Comparison of ENCODE assay signal across 10 cellular contexts in the genomic region with DNA sequence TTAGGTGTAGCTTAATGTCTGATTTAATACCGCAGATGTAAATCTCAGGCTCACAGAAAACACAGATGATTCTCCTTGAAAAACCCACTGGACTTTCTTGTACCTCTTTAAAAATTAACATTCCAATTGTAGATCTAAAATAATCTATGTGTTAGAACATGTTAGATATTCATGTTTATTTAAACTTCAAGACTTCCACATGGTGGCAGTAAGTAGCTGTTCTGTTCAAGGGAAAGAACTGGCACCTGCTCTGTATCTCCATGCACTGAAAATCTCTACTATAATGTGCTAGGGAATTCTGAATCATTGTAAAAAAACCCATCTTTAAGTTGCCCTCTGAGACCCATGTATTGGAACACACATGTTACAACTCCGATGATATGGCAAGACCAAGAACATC.
DNase-seq lines count a peak whose midpoint lies in the region; ATAC-seq and TF ChIP-seq lines count a peak whose summit lies in the region.
"Had no signal": no experiment of that assay in that cellular context is flagged by ENCODE, and none has a peak within 500 bp of the region (broad histone marks: within the 10 kb centered on the region; RNA-seq: fewer than 3 reads in every experiment).

No MANE protein-coding gene starts in this region.

- H3K36me3 ChIP-seq in breast epithelium = no peaks in the 10 kb centered on the region

- H3K9me3 ChIP-seq in breast epithelium = no peaks in the 10 kb centered on the region

- no TSS peak for BruUV-seq in MCF 10A (replicated peaks; lab: Mats Ljungman, UMichigan)

- no peak for ATAC-seq in GM19467 (IDR thresholded peaks at IDR 0.05; ENCODE audit: unreplicated experiment)
- no peak for ATAC-seq in HG02571 (IDR thresholded peaks at IDR 0.05; ENCODE audit: unreplicated experiment)

- no peaks in the 10 kb centered on the region for H3K36me3 Mint-ChIP-seq in MCF 10A (ENCODE audit: insufficient read depth, unreplicated experiment)
- H3K36me3 Mint-ChIP-seq: CD4-positive, CD25-positive, alpha-beta regulatory T cell had no signal

- H3K27me3 ChIP-seq in breast epithelium = no peaks in the 10 kb centered on the region

- H3K4me3 ChIP-seq in breast epithelium = no peak overlapping the region

- H3K27me3 Mint-ChIP-seq in MCF 10A (ENCODE audit: insufficient read depth, unreplicated experiment) = no peaks in the 10 kb centered on the region
- H3K27me3 Mint-ChIP-seq: CD4-positive, CD25-positive, alpha-beta regulatory T cell had no signal

- H3K4me1 Mint-ChIP-seq in MCF 10A (ENCODE audit: insufficient read depth, unreplicated experiment) = no peaks in the 10 kb centered on the region
- H3K4me1 Mint-ChIP-seq: CD4-positive, CD25-positive, alpha-beta regulatory T cell had no signal

- no peaks in the 10 kb centered on the region for H3K9me3 Mint-ChIP-seq in MCF 10A (ENCODE audit: unreplicated experiment)

- intact Hi-C loops in MCF 10A (cut with micrococcal nuclease) (no loop called here), breast epithelium (cut with DNase I; ENCODE audit: low total_unique reads) (no loop called here)

- DNase-seq in MCF 10A (ENCODE audit: unreplicated experiment) (peak; percentile 13), breast epithelium (ENCODE audit: low spot score in 2 of 2) (no peak), RKO (ENCODE audit: low spot score) (peak; percentile 66), hepatic stellate cell (ENCODE audit: low spot score) (peak; percentile 6), activated T-cell treated with anti-CD3 and anti-CD28 coated beads for 4 hours (no peak), occipital lobe (lab: John Stamatoyannopoulos, UW) (no peak)
- DNase-seq: CD4-positive, CD25-positive, alpha-beta regulatory T cell; MV-4-11 had no signal

- H3K4me1 ChIP-seq in breast epithelium = no peaks in the 10 kb centered on the region

- TF ChIP-seq POLR2A in breast epithelium (IDR thresholded peaks at IDR 0.05) = no peak

- CTCF ChIA-PET in MCF 10A (lab: Yijun Ruan, JAX) = interaction anchor here (0.6 to 1.4 kb wide), 2 partner anchors 10 to 324 kb away, joined by 4 read pairs; no protein-coding TSS in a partner anchor

- no peak overlapping the region for H3K27ac Mint-ChIP-seq in MCF 10A (ENCODE audit: low read depth, unreplicated experiment)
- H3K27ac Mint-ChIP-seq: CD4-positive, CD25-positive, alpha-beta regulatory T cell had no signal

- no peak overlapping the region for H3K27ac ChIP-seq in breast epithelium

- no peak overlapping the region for H3K4me3 Mint-ChIP-seq in MCF 10A (ENCODE audit: unreplicated experiment)
- H3K4me3 Mint-ChIP-seq: CD4-positive, CD25-positive, alpha-beta regulatory T cell had no signal

- POLR2A ChIA-PET in MCF 10A (lab: Yijun Ruan, JAX) = no interaction called here

- TF ChIP-seq CTCF in MCF 10A (IDR thresholded peaks at IDR 0.05; ENCODE audit: unreplicated experiment) = no peak
- no peak for TF ChIP-seq CTCF in breast epithelium (IDR thresholded peaks at IDR 0.05)

Comparison
In these comparisons a context has a peak if more than half of its experiments do, and no peak if none do; other contexts are left out.
1. DNase-seq: peak in MCF 10A (single experiment), RKO (single experiment) and hepatic stellate cell (single experiment); none in breast epithelium (0 of 2), activated T-cell treated with anti-CD3 and anti-CD28 coated beads for 4 hours (single experiment) and occipital lobe (single experiment).